In genomic region chr5:53257806-53258373, GRCh38 we compare ENCODE assay signal across 18 cellular contexts.
A peak's percentile ranks its signal among the peaks of the same experiment; 100 is the strongest.
DNase-seq lines count a peak whose midpoint lies in the region; ATAC-seq, FAIRE-seq and TF ChIP-seq lines count a peak whose summit lies in the region.
"Had no signal": no experiment of that assay in that cellular context is flagged by ENCODE, and none has a peak within 500 bp of the region (broad histone marks: within the 10 kb centered on the region; RNA-seq: fewer than 3 reads in every experiment).

No MANE protein-coding gene starts in this region.

- no peak overlapping the region for H2BK15ac ChIP-seq in mesendoderm (replicated peaks; ENCODE audit: low read depth)

- no peak overlapping the region for H4K8ac ChIP-seq in mesendoderm (ENCODE audit: low read depth, low read length)

- DNase-seq in GM19239 (ENCODE audit: insufficient read length, low spot score) = no peak
- peak; percentile 17 for DNase-seq in PC-3
- peak; percentile 98 for DNase-seq in epithelial cell of prostate (ENCODE audit: low read depth, low spot score)
- peak; percentile 3 for DNase-seq in mesendoderm
- DNase-seq in NCI-H2107 (lab: John Stamatoyannopoulos, UW) = no peak
- DNase-seq in activated naive CD4-positive, alpha-beta T cell treated with Interleukin-2 at 50 U/mL for 16 hours = no peak
- DNase-seq: ACHN, DND-41, GF-D8, HCEC 1CT, NCI-H1105, NCI-H1694 treated with DMSO at 0.1 percent for 48 hours, NCI-H510A treated with DMSO at 0.1 percent for 48 hours, NCI-H82, RPMI8226 had no signal

- H4K5ac ChIP-seq in mesendoderm (ENCODE audit: low read length) = no peak overlapping the region

- H3K79me2 ChIP-seq in PC-3 (ENCODE audit: low read length) (no peaks in the 10 kb centered on the region), mesendoderm (ENCODE audit: control insufficient read depth, insufficient read depth, low read length) (no peaks in the 10 kb centered on the region)

- no peaks in the 10 kb centered on the region for H3K79me1 ChIP-seq in mesendoderm (ENCODE audit: low read length)

- ATAC-seq in PC-3 (no peak), HG02852 (IDR thresholded peaks at IDR 0.05; ENCODE audit: unreplicated experiment) (no peak), GM19035 (IDR thresholded peaks at IDR 0.05; ENCODE audit: unreplicated experiment) (no peak)
- ATAC-seq: GM23338 had no signal

- H3K4me3 ChIP-seq in PC-3 (ENCODE audit: low read length) = no peak overlapping the region
- H3K4me3 ChIP-seq in mesendoderm (ENCODE audit: low read length) = no peak overlapping the region
- H3K4me3 ChIP-seq: GM23338 had no signal

- POLR2A ChIA-PET in PC-3 (lab: Charles Lee; ENCODE audit: unreplicated experiment) = no interaction called here

- no peak overlapping the region for H3K9ac ChIP-seq in PC-3 (ENCODE audit: low read length)
- H3K9ac ChIP-seq in mesendoderm (ENCODE audit: low read length) = no peak overlapping the region

- peaks cover 32% of the 10 kb centered on the region for H3K4me1 ChIP-seq in PC-3 (ENCODE audit: insufficient read depth, low read length)
- no peaks in the 10 kb centered on the region for H3K4me1 ChIP-seq in mesendoderm (ENCODE audit: control insufficient read depth, low read depth, low read length)

- no TSS peak for BruUV-seq in PC-3 (replicated peaks; lab: Mats Ljungman, UMichigan)

- no peak overlapping the region for H3K23ac ChIP-seq in mesendoderm (ENCODE audit: low read length)

- H3K4me2 ChIP-seq in PC-3 (ENCODE audit: low read length) (no peak overlapping the region), mesendoderm (ENCODE audit: low read length) (no peak overlapping the region)
- H3K4me2 ChIP-seq: GM23338 had no signal

- H4K20me1 ChIP-seq in PC-3 (ENCODE audit: low read length) = no peaks in the 10 kb centered on the region

- H3K36me3 ChIP-seq in PC-3 (ENCODE audit: low read depth, low read length) = no peaks in the 10 kb centered on the region
- no peaks in the 10 kb centered on the region for H3K36me3 ChIP-seq in mesendoderm (ENCODE audit: control insufficient read depth, insufficient read depth, low read length)

- H3K27me3 ChIP-seq in PC-3 (ENCODE audit: low read length) (no peaks in the 10 kb centered on the region), mesendoderm (ENCODE audit: insufficient read depth, low read length, poor library complexity) (no peaks in the 10 kb centered on the region)

- H2AFZ ChIP-seq in PC-3 (ENCODE audit: low read length) = no peak overlapping the region
- H2AFZ ChIP-seq: GM23338 had no signal

- no peak overlapping the region for H3K4ac ChIP-seq in mesendoderm (ENCODE audit: low read depth, low read length)

- no peak for TF ChIP-seq CTCF in PC-3 (conservative IDR thresholded peaks at IDR 0.05; ENCODE audit: low read depth, low read length)

- no peak overlapping the region for H3K18ac ChIP-seq in mesendoderm (ENCODE audit: low read length)

- no peaks in the 10 kb centered on the region for H3K9me3 ChIP-seq in PC-3 (ENCODE audit: low read length)

- no peak overlapping the region for H2BK5ac ChIP-seq in mesendoderm (ENCODE audit: low read length)

- FAIRE-seq in GM19239 (lab: Jason Lieb, UNC) = peak; percentile 23

- H2AK5ac ChIP-seq in mesendoderm (ENCODE audit: low read length) = no peak overlapping the region

- WGBS in mesendoderm (ENCODE audit: extremely low coverage, insufficient coverage, low lambda C conversion rate) = no CpG with 5 or more reads among the region's 2 CpGs

- H3K9me2 ChIP-seq in PC-3 (replicated peaks; ENCODE audit: low read length) = no peaks in the 10 kb centered on the region

- H3F3A ChIP-seq in PC-3 (ENCODE audit: low read length, unreplicated experiment) = no peaks in the 10 kb centered on the region

- no peak overlapping the region for H2BK120ac ChIP-seq in mesendoderm (ENCODE audit: low read depth, low read length)

- no peak overlapping the region for H3K56ac ChIP-seq in mesendoderm (ENCODE audit: low read length)

- CTCF ChIA-PET in PC-3 (lab: Charles Lee) = no interaction called here

- intact Hi-C loops in PC-3 (cut with micrococcal nuclease) = no loop called here

- H3K27ac ChIP-seq in PC-3 (ENCODE audit: low read length) (0 out of 2 replicates have a peak overlapping the region, but pooled peaks have one; percentile 18), epithelial cell of prostate (peak overlapping the region; percentile 93), mesendoderm (ENCODE audit: low read depth, low read length) (no peak overlapping the region)

Comparison
In these comparisons a context has a peak if more than half of its experiments do, and no peak if none do; other contexts are left out.
1. DNase-seq: peak in PC-3 (single experiment), epithelial cell of prostate (single experiment) and mesendoderm (single experiment); none in GM19239 (single experiment), NCI-H2107 (single experiment) and activated naive CD4-positive, alpha-beta T cell treated with Interleukin-2 at 50 U/mL for 16 hours (single experiment).